ENCODE assay signal across 8 cellular contexts in the genomic region with DNA sequence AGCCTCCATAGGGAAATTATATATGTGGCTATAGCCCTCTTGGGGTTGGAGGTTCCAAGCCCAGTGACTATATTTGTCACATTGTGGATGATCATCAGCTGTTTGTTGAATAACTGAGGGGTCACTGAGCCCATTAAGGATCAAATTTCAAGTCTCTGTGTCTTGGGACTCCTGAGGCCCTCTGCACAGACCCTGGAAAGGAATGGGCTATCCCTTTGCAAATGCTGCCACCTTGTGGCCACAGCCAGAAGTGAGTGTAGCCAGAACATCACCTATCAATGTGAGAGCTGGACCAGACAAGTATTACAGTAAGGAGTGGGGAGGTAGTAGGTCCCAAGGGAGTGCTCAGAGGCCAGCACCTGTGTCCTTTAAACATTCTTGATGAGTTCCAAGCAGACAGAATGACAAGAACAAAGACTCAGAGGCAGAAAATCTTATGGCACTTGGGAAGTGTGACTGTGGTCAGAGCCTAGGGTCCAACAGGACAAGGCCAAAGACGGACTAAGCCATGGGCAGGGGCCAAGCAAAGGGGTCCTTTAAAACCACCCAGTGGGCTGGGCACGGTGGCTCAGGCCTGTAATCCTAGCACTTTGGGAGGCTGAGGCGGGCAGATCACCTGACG. TPM values are rescaled to one million over a fixed set of nuclear protein-coding genes. Genes with fewer than 3 reads are reported as not detected.
DNase-seq lines count a peak whose midpoint lies in the region; ATAC-seq and TF ChIP-seq lines count a peak whose summit lies in the region.

No MANE protein-coding gene starts in this region.

- H3K9me3 ChIP-seq in BE2C (no peaks in the 10 kb centered on the region), tibial artery (no peaks in the 10 kb centered on the region)

- H3K27ac Mint-ChIP-seq in activated T-helper 17 cell treated with anti-CD3 and anti-CD28 coated beads, Interleukin-2, amount 50 U/mL, for 72 hours = no peak overlapping the region

- intact Hi-C loops in tibial artery (cut with DNase I; ENCODE audit: low total_unique reads) = no loop called here

- no peaks in the 10 kb centered on the region for H3K4me1 Mint-ChIP-seq in activated T-helper 17 cell treated with anti-CD3 and anti-CD28 coated beads, Interleukin-2, amount 50 U/mL, for 72 hours

- peaks cover 7% of the 10 kb centered on the region for H3K4me1 ChIP-seq in BE2C
- no peaks in the 10 kb centered on the region for H3K4me1 ChIP-seq in tibial artery

- H3K36me3 ChIP-seq in BE2C = no peaks in the 10 kb centered on the region
- no peaks in the 10 kb centered on the region for H3K36me3 ChIP-seq in tibial artery

- no peaks in the 10 kb centered on the region for H3K9me3 Mint-ChIP-seq in activated T-helper 17 cell treated with anti-CD3 and anti-CD28 coated beads, Interleukin-2, amount 50 U/mL, for 72 hours

- H3K36me3 Mint-ChIP-seq in activated T-helper 17 cell treated with anti-CD3 and anti-CD28 coated beads, Interleukin-2, amount 50 U/mL, for 72 hours (ENCODE audit: low read depth) = no peaks in the 10 kb centered on the region

- H3K27me3 Mint-ChIP-seq in activated T-helper 17 cell treated with anti-CD3 and anti-CD28 coated beads, Interleukin-2, amount 50 U/mL, for 72 hours = peaks cover 3% of the 10 kb centered on the region

- DNase-seq in BE2C = peak; percentile 86
- DNase-seq in RPMI8226 = peak; percentile 77
- DNase-seq in foreskin fibroblast = peak; percentile 46 to 82
- DNase-seq in occipital lobe (lab: John Stamatoyannopoulos, UW) = peak; percentile 67
- peak; percentile 85 for DNase-seq in tibial artery

- no peaks in the 10 kb centered on the region for H3K27me3 ChIP-seq in BE2C
- no peaks in the 10 kb centered on the region for H3K27me3 ChIP-seq in tibial artery

- no peak overlapping the region for H3K4me3 ChIP-seq in BE2C (ENCODE audit: low read depth, low read length)
- H3K4me3 ChIP-seq in foreskin fibroblast (ENCODE audit: low read depth in 1 of 2, low read length in 2 of 2) = no peak overlapping the region
- no peak overlapping the region for H3K4me3 ChIP-seq in tibial artery

- TF ChIP-seq CTCF in BE2C (IDR thresholded peaks at IDR 0.05; ENCODE audit: low read depth, low read length) (peak; percentile 96), LNCAP (IDR thresholded peaks at IDR 0.05) (peak; percentile 94), foreskin fibroblast (IDR thresholded peaks at IDR 0.05; ENCODE audit: low read depth, low read length) (peak; percentile 95), tibial artery (IDR thresholded peaks at IDR 0.05) (peak; percentile 87 to 88)

- H3K27ac ChIP-seq in tibial artery = no peak overlapping the region

- ATAC-seq in GM19328 (IDR thresholded peaks at IDR 0.05; ENCODE audit: unreplicated experiment) = peak; percentile 81
- peak; percentile 92 for ATAC-seq in activated T-helper 17 cell treated with anti-CD3 and anti-CD28 coated beads, Interleukin-2, amount 50 U/mL, for 72 hours (replicated peaks)

- H3K4me3 Mint-ChIP-seq in activated T-helper 17 cell treated with anti-CD3 and anti-CD28 coated beads, Interleukin-2, amount 50 U/mL, for 72 hours = no peak overlapping the region

RNA-seq across cellular contexts. Expression of gene RPP25L, which starts 8.2 kb away (rescaled TPM):
- polyA plus RNA-seq in BE2C (2012; ENCODE audit: insufficient read depth, insufficient read length, low read depth) = 78.3 TPM
- 10 to 100 TPM; 21.3 to 25.8 TPM for total RNA-seq in activated T-helper 17 cell treated with anti-CD3 and anti-CD28 coated beads, Interleukin-2, amount 50 U/mL, for 72 hours
- total RNA-seq in occipital lobe = 5.5 TPM

RNA-seq across cellular contexts. Expression of gene CNTFR, which starts 14.2 kb away (rescaled TPM):
- 110 TPM for polyA plus RNA-seq in BE2C (2012; ENCODE audit: insufficient read depth, insufficient read length, low read depth)
- total RNA-seq in activated T-helper 17 cell treated with anti-CD3 and anti-CD28 coated beads, Interleukin-2, amount 50 U/mL, for 72 hours = not detected
- 14.0 TPM for total RNA-seq in occipital lobe

RNA-seq across cellular contexts. Expression of gene DCTN3, which starts 16.6 kb away (rescaled TPM):
- 154 TPM for polyA plus RNA-seq in BE2C (2012; ENCODE audit: insufficient read depth, insufficient read length, low read depth)
- total RNA-seq in activated T-helper 17 cell treated with anti-CD3 and anti-CD28 coated beads, Interleukin-2, amount 50 U/mL, for 72 hours = 10 to 100 TPM; 78.4 to 96.4 TPM
- 108 TPM for total RNA-seq in occipital lobe

RNA-seq across cellular contexts. Expression of gene ARID3C, which starts 25.1 kb away (rescaled TPM):
- polyA plus RNA-seq in BE2C (2012; ENCODE audit: insufficient read depth, insufficient read length, low read depth) = not detected
- under 1 TPM; 0.17 to 0.42 TPM for total RNA-seq in activated T-helper 17 cell treated with anti-CD3 and anti-CD28 coated beads, Interleukin-2, amount 50 U/mL, for 72 hours
- not detected for total RNA-seq in occipital lobe

RNA-seq across cellular contexts. Expression of gene SIGMAR1, which starts 33.9 kb away (rescaled TPM):
- polyA plus RNA-seq in BE2C (2012; ENCODE audit: insufficient read depth, insufficient read length, low read depth) = 226 TPM
- total RNA-seq in activated T-helper 17 cell treated with anti-CD3 and anti-CD28 coated beads, Interleukin-2, amount 50 U/mL, for 72 hours = 10 to 100 TPM; 42.6 to 75.3 TPM
- total RNA-seq in occipital lobe = 24.3 TPM

Comparison
In these comparisons a context has a peak if more than half of its experiments do, and no peak if none do; other contexts are left out.
1. RNA of gene CNTFR, which starts 14.2 kb away (total RNA-seq): 14.0 TPM in occipital lobe (single experiment); not detected in activated T-helper 17 cell treated with anti-CD3 and anti-CD28 coated beads, Interleukin-2, amount 50 U/mL, for 72 hours; every median in the first group is over 10 times any median in the second.
2. Peak in every context shown above with its lines, with median percentiles within 50 percentile points of each other: DNase-seq and CTCF ChIP-seq.